37 cellular contexts compared by ENCODE assay signal in genomic region chr3:187685948-187686347, GRCh38. TPM values are rescaled to one million over a fixed set of nuclear protein-coding genes. Genes with fewer than 3 reads are reported as not detected.
"Had no signal": no experiment of that assay in that cellular context is flagged by ENCODE, and none has a peak within 500 bp of the region (broad histone marks: within the 10 kb centered on the region; RNA-seq: fewer than 3 reads in every experiment).

No MANE protein-coding gene starts in this region.

- H3K36me3 Mint-ChIP-seq: immature natural killer cell; memory B cell; natural killer cell; neural progenitor cell; stimulated activated memory B cell treated with anti-CD40 and anti-IgM and Interleukin-4, amounts not matched to agents 10 μg/mL and 1 μg/mL and 100 μg/mL, for 72 hours had no signal

- H3K4me1 ChIP-seq: left ventricle myocardium inferior, neural progenitor cell, parathyroid adenoma, right atrium auricular region, right lobe of liver, tibial nerve, upper lobe of left lung, vagina had no signal

- H3K4me3 ChIP-seq: left ventricle myocardium inferior, lung, neural progenitor cell, right atrium auricular region, right lobe of liver, smooth muscle cell, tibial nerve, upper lobe of left lung, vagina had no signal

- H3K79me2 ChIP-seq: parathyroid adenoma had no signal

- H2AFZ ChIP-seq: neural progenitor cell, parathyroid adenoma had no signal

- H3K9ac ChIP-seq: neural progenitor cell, parathyroid adenoma had no signal

- H3K4me1 Mint-ChIP-seq: immature natural killer cell; memory B cell; naive B cell; natural killer cell; nephron progenitor cell; neural progenitor cell; stimulated activated memory B cell treated with anti-CD40 and anti-IgM and Interleukin-4, amounts not matched to agents 10 μg/mL and 1 μg/mL and 100 μg/mL, for 72 hours had no signal

- H3K27me3 ChIP-seq: neural progenitor cell, right atrium auricular region, right lobe of liver, tibial nerve, upper lobe of left lung, vagina had no signal

- H3K27ac Mint-ChIP-seq: immature natural killer cell; memory B cell; naive B cell; natural killer cell; nephron progenitor cell; neural progenitor cell; progenitor cell of endocrine pancreas; stimulated activated memory B cell treated with anti-CD40 and anti-IgM and Interleukin-4, amounts not matched to agents 10 μg/mL and 1 μg/mL and 100 μg/mL, for 72 hours; stimulated activated naive CD8-positive, alpha-beta T cell treated with anti-CD3 and anti-CD28 coated beads, Interleukin-15, amount 100 ng/mL, for 72 hours had no signal

- H3K4me3 Mint-ChIP-seq: immature natural killer cell; memory B cell; naive B cell; natural killer cell; nephron progenitor cell; neural progenitor cell; stimulated activated memory B cell treated with anti-CD40 and anti-IgM and Interleukin-4, amounts not matched to agents 10 μg/mL and 1 μg/mL and 100 μg/mL, for 72 hours; stimulated activated naive CD8-positive, alpha-beta T cell treated with anti-CD3 and anti-CD28 coated beads, Interleukin-15, amount 100 ng/mL, for 72 hours had no signal

- H3K9me3 Mint-ChIP-seq: stimulated activated memory B cell treated with anti-CD40 and anti-IgM and Interleukin-4, amounts not matched to agents 10 μg/mL and 1 μg/mL and 100 μg/mL, for 72 hours had no signal

- H3K9me3 ChIP-seq: neutrophil, right lobe of liver had no signal

- H3K36me3 ChIP-seq: left ventricle myocardium inferior, neural progenitor cell, neutrophil, right atrium auricular region, right lobe of liver, tibial nerve, upper lobe of left lung, vagina had no signal

- DNase-seq: hypothalamus; immature natural killer cell; kidney; left colon; left ventricle myocardium inferior; naive B cell; natural killer cell; nephron progenitor cell; occipital lobe; right lobe of liver; stimulated activated CD4-positive, alpha-beta T cell treated with anti-CD3 and anti-CD28 coated beads, Interleukin-1b, Interleukin-23, amount 100 ng/mL, for 48 hours; stimulated activated CD4-positive, alpha-beta T cell treated with anti-CD3 and anti-CD28 coated beads, Interleukin-2, amount 100 ng/mL, for 48 hours; stimulated activated CD4-positive, alpha-beta T cell treated with anti-CD3 and anti-CD28 coated beads, Interleukin-4, amount 100 ng/mL, for 4 hours; stimulated activated CD8-positive, alpha-beta memory T cell treated with anti-CD3 and anti-CD28 coated beads, Interleukin-4, amount 100 ng/mL, for 48 hours; stimulated activated naive CD4-positive, alpha-beta T cell treated with Interleukin-2 at 50 U/mL for 16 hours; stimulated activated naive CD8-positive, alpha-beta T cell treated with anti-CD3 and anti-CD28 coated beads, Interleukin-15, amount 100 ng/mL, for 72 hours; substantia nigra; upper lobe of left lung had no signal

- ATAC-seq: left colon; natural killer cell; right lobe of liver; stimulated activated memory B cell treated with anti-CD40 and anti-IgM and Interleukin-4, amounts not matched to agents 10 μg/mL and 1 μg/mL and 100 μg/mL, for 72 hours; stimulated activated naive CD8-positive, alpha-beta T cell treated with anti-CD3 and anti-CD28 coated beads, Interleukin-15, amount 100 ng/mL, for 72 hours had no signal

- H3K27ac ChIP-seq: left ventricle myocardium inferior, neural progenitor cell, neutrophil, parathyroid adenoma, right atrium auricular region, right lobe of liver, tibial nerve, upper lobe of left lung, vagina had no signal

- H3K4me2 ChIP-seq: neural progenitor cell, smooth muscle cell had no signal

RNA-seq across cellular contexts. Expression of gene SST, which starts 15.8 kb away (rescaled TPM):
- total RNA-seq: kidney, left ventricle myocardium inferior, lower leg skin, mononuclear cell, natural killer cell, osteocyte, pulmonary artery endothelial cell, right atrium auricular region, right lobe of liver, skeletal muscle tissue, smooth muscle cell, tibial nerve, upper lobe of left lung had no signal
- polyA plus RNA-seq: immature natural killer cell, smooth muscle cell had no signal

RNA-seq across cellular contexts. Expression of gene RTP2, which starts 16.4 kb away (rescaled TPM):
- total RNA-seq: kidney, left colon, left ventricle myocardium inferior, lower leg skin, lung, mononuclear cell, natural killer cell, occipital lobe, osteocyte, progenitor cell of endocrine pancreas, pulmonary artery endothelial cell, renal cortical epithelial cell, right atrium auricular region, right lobe of liver, skeletal muscle tissue, smooth muscle cell, temporal lobe, tibial nerve, upper lobe of left lung, urinary bladder, vagina had no signal
- polyA plus RNA-seq: immature natural killer cell, lung, smooth muscle cell, urinary bladder had no signal
